Comparison of ENCODE assay signal across 21 cellular contexts in genomic region chr12:70415987-70416386, GRCh38. TPM values are rescaled to one million over a fixed set of nuclear protein-coding genes. Genes with fewer than 3 reads are reported as not detected.
DNase-seq lines count a peak whose midpoint lies in the region; ATAC-seq, FAIRE-seq and TF ChIP-seq lines count a peak whose summit lies in the region.
"Had no signal": no experiment of that assay in that cellular context is flagged by ENCODE, and none has a peak within 500 bp of the region (broad histone marks: within the 10 kb centered on the region; RNA-seq: fewer than 3 reads in every experiment).

No MANE protein-coding gene starts in this region.

- CTCF ChIA-PET in OCI-LY7 (lab: Charles Lee; ENCODE audit: unreplicated experiment) = no interaction called here

- peaks cover 5 to 22% of the 10 kb centered on the region in 2 donors for H3K27me3 Mint-ChIP-seq in natural killer cell treated with Interleukin-12 subunit alpha and Interleukin-12 subunit beta and Interleukin-15 and Interleukin-18, amount 100 ng/mL, for 72 hours
- H3K27me3 Mint-ChIP-seq: activated CD4-positive, alpha-beta T cell treated with anti-CD3 and anti-CD28 coated beads, Interleukin-2, amount 10 ng/mL, durations not matched to agents 7 days and 5 days had no signal

- H2AFZ ChIP-seq in OCI-LY7 (ENCODE audit: low read length) = no peak overlapping the region

- no peak overlapping the region for H3K4me3 Mint-ChIP-seq in natural killer cell treated with Interleukin-12 subunit alpha and Interleukin-12 subunit beta and Interleukin-15 and Interleukin-18, amount 100 ng/mL, for 72 hours
- H3K4me3 Mint-ChIP-seq: activated CD4-positive, alpha-beta T cell treated with anti-CD3 and anti-CD28 coated beads, Interleukin-2, amount 10 ng/mL, durations not matched to agents 7 days and 5 days; activated naive CD4-positive, alpha-beta T cell treated with anti-CD3 and anti-CD28 coated beads for 36 hours; neural crest cell had no signal

- intact Hi-C loops in OCI-LY7 (cut with micrococcal nuclease; ENCODE audit: unreplicated experiment) = no loop called here

- no peak for TF ChIP-seq POLR2A in GM12892 (IDR thresholded peaks at IDR 0.05; ENCODE audit: low read depth, low read length)

- no peak overlapping the region for H3K27ac Mint-ChIP-seq in natural killer cell treated with Interleukin-12 subunit alpha and Interleukin-12 subunit beta and Interleukin-15 and Interleukin-18, amount 100 ng/mL, for 72 hours
- H3K27ac Mint-ChIP-seq: activated CD4-positive, alpha-beta T cell treated with anti-CD3 and anti-CD28 coated beads, Interleukin-2, amount 10 ng/mL, durations not matched to agents 7 days and 5 days; activated naive CD4-positive, alpha-beta T cell treated with anti-CD3 and anti-CD28 coated beads for 36 hours had no signal

- H3K4me1 ChIP-seq in OCI-LY7 (ENCODE audit: insufficient read depth, low read length, poor library complexity, severe bottlenecking) = peaks cover 8% of the 10 kb centered on the region
- H3K4me1 ChIP-seq: ascending aorta, esophagus squamous epithelium, psoas muscle had no signal

- no peaks in the 10 kb centered on the region for H3K79me2 ChIP-seq in OCI-LY7 (ENCODE audit: insufficient read depth, low read depth, low read length)

- no peaks in the 10 kb centered on the region for H4K20me1 ChIP-seq in OCI-LY7 (ENCODE audit: insufficient read depth, low read length)

- H3K4me1 Mint-ChIP-seq in natural killer cell treated with Interleukin-12 subunit alpha and Interleukin-12 subunit beta and Interleukin-15 and Interleukin-18, amount 100 ng/mL, for 72 hours (ENCODE audit: low read depth in 2 of 2) = no peaks in the 10 kb centered on the region
- H3K4me1 Mint-ChIP-seq: neural crest cell had no signal

- peak overlapping the region; percentile 35 for H3K4me2 ChIP-seq in OCI-LY7 (ENCODE audit: low read length)
- H3K4me2 ChIP-seq: smooth muscle cell had no signal

- peak; percentile 14 for DNase-seq in OCI-LY7 (ENCODE audit: low spot score)
- DNase-seq in natural killer cell treated with Interleukin-12 subunit alpha and Interleukin-12 subunit beta and Interleukin-15 and Interleukin-18, amount 100 ng/mL, for 72 hours (ENCODE audit: low spot score) = no peak
- DNase-seq in urothelium cell line (ENCODE audit: low spot score) = no peak
- DNase-seq in GM12892 (ENCODE audit: insufficient read length) = no peak
- DNase-seq: activated CD4-positive, alpha-beta T cell treated with anti-CD3 and anti-CD28 coated beads, Interleukin-2, amount 10 ng/mL, durations not matched to agents 7 days and 5 days; activated naive CD4-positive, alpha-beta T cell treated with anti-CD3 and anti-CD28 coated beads for 36 hours; activated T-cell treated with anti-CD3 and anti-CD28 coated beads for 4 hours; cerebellar nuclear complex; effector CD8-positive, alpha-beta T cell; esophagus squamous epithelium; glutamatergic neuron; NCI-H1694; psoas muscle; stimulated activated CD4-positive, alpha-beta T cell treated with anti-CD3 and anti-CD28 coated beads, Interleukin-4, amount 100 ng/mL, for 4 hours had no signal

- ATAC-seq in GM18868 (IDR thresholded peaks at IDR 0.05; ENCODE audit: unreplicated experiment) (peak; percentile 78), GM21528 (IDR thresholded peaks at IDR 0.05; ENCODE audit: low FRiP score, unreplicated experiment) (peak; percentile 61), HG03066 (IDR thresholded peaks at IDR 0.05; ENCODE audit: low read depth, unreplicated experiment) (peak; percentile 48)
- ATAC-seq in natural killer cell treated with Interleukin-12 subunit alpha and Interleukin-12 subunit beta and Interleukin-15 and Interleukin-18, amount 100 ng/mL, for 72 hours = no peak
- ATAC-seq: left lobe of liver, psoas muscle had no signal

- H3K36me3 Mint-ChIP-seq in natural killer cell treated with Interleukin-12 subunit alpha and Interleukin-12 subunit beta and Interleukin-15 and Interleukin-18, amount 100 ng/mL, for 72 hours = no peaks in the 10 kb centered on the region

- TF ChIP-seq CTCF in OCI-LY7 (conservative IDR thresholded peaks at IDR 0.05; ENCODE audit: low read length) = no peak

- H3K36me3 ChIP-seq in OCI-LY7 (ENCODE audit: insufficient read depth, low read length) = peaks cover 5% of the 10 kb centered on the region; the same call in 1 of the 2 replicates
- H3K36me3 ChIP-seq: ascending aorta, esophagus squamous epithelium had no signal

- no peaks in the 10 kb centered on the region for H3K9me2 ChIP-seq in OCI-LY7 (ENCODE audit: insufficient read depth, low read length)

- no peaks in the 10 kb centered on the region for H3K9me3 Mint-ChIP-seq in natural killer cell treated with Interleukin-12 subunit alpha and Interleukin-12 subunit beta and Interleukin-15 and Interleukin-18, amount 100 ng/mL, for 72 hours
- H3K9me3 Mint-ChIP-seq: activated naive CD4-positive, alpha-beta T cell treated with anti-CD3 and anti-CD28 coated beads for 36 hours; neural crest cell had no signal

- BruUV-seq in OCI-LY7 (replicated peaks; lab: Mats Ljungman, UMichigan) = no TSS peak

- POLR2A ChIA-PET in OCI-LY7 (lab: Charles Lee) = interaction anchor here (0.6 to 1.5 kb wide), 4 partner anchors 11 to 44 kb away, joined by 3 to 4 read pairs (median 4); no protein-coding TSS in a partner anchor

- H3K9me3 ChIP-seq in OCI-LY7 (ENCODE audit: low read length) = no peaks in the 10 kb centered on the region
- H3K9me3 ChIP-seq: ascending aorta, esophagus squamous epithelium, psoas muscle had no signal

- H3K4me3 ChIP-seq in OCI-LY7 (ENCODE audit: low read depth, low read length, poor library complexity, severe bottlenecking) = no peak overlapping the region
- H3K4me3 ChIP-seq: ascending aorta, esophagus squamous epithelium, psoas muscle, smooth muscle cell had no signal

- no peak overlapping the region for H3K27ac ChIP-seq in OCI-LY7 (ENCODE audit: low read depth, low read length, poor library complexity, severe bottlenecking)
- H3K27ac ChIP-seq: ascending aorta, esophagus squamous epithelium, psoas muscle had no signal

- FAIRE-seq in urothelium cell line (lab: Jason Lieb, UNC) = no peak
- no peak for FAIRE-seq in GM12892 (lab: Jason Lieb, UNC)

RNA-seq across cellular contexts. Expression of gene KCNMB4, which starts 49.9 kb away (rescaled TPM):
- 3.0 and 5.8 TPM in 2 replicates for total RNA-seq in OCI-LY7 (2014; rRNA removed; shearing (Covaris generic))
- 7.6 and 8.7 TPM in 2 replicates for total RNA-seq in OCI-LY7 (2022)
- total RNA-seq in natural killer cell treated with Interleukin-12 subunit alpha and Interleukin-12 subunit beta and Interleukin-15 and Interleukin-18, amount 100 ng/mL, for 72 hours = under 1 TPM in 1 of 2 donors, not detected in 1; 0.26 TPM
- polyA plus RNA-seq in GM12892 (2012; ENCODE audit: missing spikeins) = 0.06 TPM

Comparison
In these comparisons a context has a peak if more than half of its experiments do, and no peak if none do; other contexts are left out.
1. ATAC-seq: peak in GM18868 (single experiment), GM21528 (single experiment) and HG03066 (single experiment); none in natural killer cell treated with Interleukin-12 subunit alpha and Interleukin-12 subunit beta and Interleukin-15 and Interleukin-18, amount 100 ng/mL, for 72 hours (0 of 2).